1 cellular context compared by ENCODE assay signal in genomic region chr14:36967892-36968555, GRCh38.
TF ChIP-seq lines count a peak whose summit lies in the region.

No MANE protein-coding gene starts in this region.

TF ChIP-seq in H1, 55 proteins besides CTCF, POLR2A, EP300 and RAD21 (continued from another document):
- TF ChIP-seq CHD7 (IDR thresholded peaks at IDR 0.05; ENCODE audit: insufficient replicate concordance, low read length) (no peak), RFX5 (IDR thresholded peaks at IDR 0.05; ENCODE audit: borderline replicate concordance, low read depth, low read length) (no peak), CREB1 (IDR thresholded peaks at IDR 0.05) (no peak), TAF7 (optimal IDR thresholded peaks at IDR 0.05; ENCODE audit: borderline replicate concordance, low read depth, low read length) (no peak), NANOG (IDR thresholded peaks at IDR 0.05; ENCODE audit: insufficient read depth, low read depth, low read length, poor library complexity, severe bottlenecking) (no peak), CBX5 (IDR thresholded peaks at IDR 0.05; ENCODE audit: low read depth, low read length) (no peak), E2F6 (IDR thresholded peaks at IDR 0.05) (no peak), KDM4A (IDR thresholded peaks at IDR 0.05; ENCODE audit: low read depth, low read length, severe bottlenecking) (no peak), SUZ12 (IDR thresholded peaks at IDR 0.05; ENCODE audit: low read length) (no peak), FOSL1 (IDR thresholded peaks at IDR 0.05; ENCODE audit: insufficient read depth, low read depth, low read length) (no peak), CEBPB (IDR thresholded peaks at IDR 0.05; ENCODE audit: low read depth, low read length) (no peak)
